In the genomic region with DNA sequence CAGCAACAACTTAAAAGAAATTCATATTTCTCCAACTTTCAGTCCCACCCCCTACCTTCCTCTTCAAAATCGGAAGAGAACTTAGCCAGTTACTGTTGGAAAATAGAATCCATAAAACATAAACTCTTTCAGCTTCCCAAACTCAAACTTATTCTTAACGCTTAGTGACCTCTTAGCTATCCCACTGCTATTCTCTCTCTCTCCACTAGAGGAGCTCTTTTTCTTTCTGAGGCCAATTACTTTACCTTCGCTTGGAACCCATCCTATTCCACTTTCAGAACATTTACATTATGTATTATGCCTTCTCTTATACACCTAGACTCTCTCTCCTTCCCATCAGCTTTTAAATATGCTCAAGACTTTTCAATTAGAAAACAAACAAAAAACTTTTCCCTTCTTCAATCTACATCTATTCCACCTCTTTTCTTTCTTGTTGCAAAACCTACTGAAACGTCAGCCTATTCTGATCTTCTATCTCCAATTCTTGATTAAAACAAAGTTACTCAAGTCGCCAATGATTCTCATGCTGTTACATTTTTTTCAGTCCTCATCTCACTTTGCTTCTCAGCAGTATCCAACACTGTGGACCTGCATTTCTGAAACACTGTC, we compare ENCODE assay signal across 9 cellular contexts. TPM values are rescaled to one million over a fixed set of nuclear protein-coding genes. Genes with fewer than 3 reads are reported as not detected.
DNase-seq lines count a peak whose midpoint lies in the region; ATAC-seq and TF ChIP-seq lines count a peak whose summit lies in the region.
"Had no signal": no experiment of that assay in that cellular context is flagged by ENCODE, and none has a peak within 500 bp of the region (broad histone marks: within the 10 kb centered on the region; RNA-seq: fewer than 3 reads in every experiment).

No MANE protein-coding gene starts in this region.

- no peaks in the 10 kb centered on the region for H3K4me1 ChIP-seq in neutrophil (ENCODE audit: control insufficient read depth in 1 of 2, insufficient read depth in 1 of 2, low read depth in 1 of 2, low read length in 1 of 2)

- H3K9me3 ChIP-seq in neutrophil = no peaks in the 10 kb centered on the region

- peak in 55 of 56 donors; percentile 37 to 77 (median 67) for TF ChIP-seq CTCF in dorsolateral prefrontal cortex (IDR thresholded peaks at IDR 0.05 in 54 of 56, conservative IDR thresholded peaks at IDR 0.05 in 2 of 56; ENCODE audit: low read depth in 1 of 56, partially characterized antibody in 56 of 56)
- TF ChIP-seq CTCF in neutrophil (IDR thresholded peaks at IDR 0.05) = peak; percentile 80

- intact Hi-C loops in dorsolateral prefrontal cortex (cut with DNase I) = no loop called here

- H3K27ac ChIP-seq in dorsolateral prefrontal cortex (no peak overlapping the region), neutrophil (no peak overlapping the region)

- ATAC-seq in HG02763 (IDR thresholded peaks at IDR 0.05; ENCODE audit: unreplicated experiment) = peak; percentile 64
- ATAC-seq in HG02970 (IDR thresholded peaks at IDR 0.05; ENCODE audit: low FRiP score, unreplicated experiment) = no peak
- no peak for ATAC-seq in GM21717 (IDR thresholded peaks at IDR 0.05; ENCODE audit: unreplicated experiment)

- DNase-seq in GM03348 (ENCODE audit: low spot score) (peak; percentile 43), NOMO-1 treated with dmso at 0.1 percent for 144 hours (lab: John Stamatoyannopoulos, UW; ENCODE audit: unreplicated experiment) (peak; percentile 8), dorsolateral prefrontal cortex (no peak), NCI-H2081 treated with DMSO at 0.1 percent for 48 hours (lab: John Stamatoyannopoulos, UW) (no peak)

- H3K27me3 ChIP-seq in dorsolateral prefrontal cortex = peaks cover 0 to 17% (median 0%) of the 10 kb centered on the region in 45 donors
- peaks cover 26% of the 10 kb centered on the region for H3K27me3 ChIP-seq in neutrophil

- H3K4me3 ChIP-seq in dorsolateral prefrontal cortex = no peak overlapping the region
- H3K4me3 ChIP-seq in neutrophil (ENCODE audit: low read depth in 1 of 2, low read length in 1 of 2) = no peak overlapping the region

- H3K36me3 ChIP-seq in neutrophil = no peaks in the 10 kb centered on the region

RNA-seq across cellular contexts. Expression of gene GHSR, which starts 13.4 kb away (rescaled TPM):
- total RNA-seq in dorsolateral prefrontal cortex = not detected
- total RNA-seq: T-helper 1 cell treated with Interleukin-12 subunit alpha and Interleukin-12 subunit beta and Interleukin-4 antibody, amounts not matched to agents 30 ng/mL and 1 ng/mL, for 36 hours had no signal

Comparison
In these comparisons a context has a peak if more than half of its experiments do, and no peak if none do; other contexts are left out.
1. DNase-seq: peak in GM03348 (single experiment) and NOMO-1 treated with dmso at 0.1 percent for 144 hours (single experiment); none in dorsolateral prefrontal cortex (0 of 10) and NCI-H2081 treated with DMSO at 0.1 percent for 48 hours (single experiment).